11 cellular contexts compared by ENCODE assay signal in genomic region chr1:21906173-21907078, GRCh38. TPM values are rescaled to one million over a fixed set of nuclear protein-coding genes. Genes with fewer than 3 reads are reported as not detected.
DNase-seq lines count a peak whose midpoint lies in the region; FAIRE-seq and TF ChIP-seq lines count a peak whose summit lies in the region.
"Had no signal": no experiment of that assay in that cellular context is flagged by ENCODE, and none has a peak within 500 bp of the region (broad histone marks: within the 10 kb centered on the region; RNA-seq: fewer than 3 reads in every experiment).

No MANE protein-coding gene starts in this region.

- no peaks in the 10 kb centered on the region for H3K9me3 ChIP-seq in left ventricle myocardium inferior (replicated peaks)

- DNase-seq in CD1c-positive myeloid dendritic cell (ENCODE audit: extremely low spot score): peak; percentile 53
- no peak for DNase-seq in brain microvascular endothelial cell
- peak; percentile 88 for DNase-seq in left ventricle myocardium inferior
- peak; percentile 92 for DNase-seq in pulmonary artery endothelial cell (ENCODE audit: low read depth, low spot score)
- DNase-seq in central memory CD4-positive, alpha-beta T cell: no peak
- DNase-seq in globus pallidus (ENCODE audit: low spot score): no peak
- no peak for DNase-seq in T1000 (lab: John Stamatoyannopoulos, UW)
- DNase-seq in GM19239 (ENCODE audit: insufficient read length, low spot score): no peak
- DNase-seq: activated T-cell treated with anti-CD3 and anti-CD28 coated beads, Interleukin-2, amount 50 U/mL, for 24 hours; endodermal cell; naive B cell had no signal

- in situ Hi-C loops in brain microvascular endothelial cell (cut with HindIII; ENCODE audit: low pct_ligation_motif_present, low sequenced_read_pairs): no loop called here

- peaks cover 100% of the 10 kb centered on the region for H3K4me1 ChIP-seq in left ventricle myocardium inferior

- no peaks in the 10 kb centered on the region for H3K27me3 ChIP-seq in brain microvascular endothelial cell (replicated peaks)
- H3K27me3 ChIP-seq in left ventricle myocardium inferior (ENCODE audit: low read depth): no peaks in the 10 kb centered on the region

- no peak for TF ChIP-seq CTCF in brain microvascular endothelial cell (IDR thresholded peaks at IDR 0.05; ENCODE audit: low read depth, low read length, missing control alignments)
- no peak for TF ChIP-seq CTCF in left ventricle myocardium inferior (IDR thresholded peaks at IDR 0.05; ENCODE audit: borderline replicate concordance)

- H3K36me3 ChIP-seq in brain microvascular endothelial cell (replicated peaks) (no peaks in the 10 kb centered on the region), left ventricle myocardium inferior (peaks cover 9% of the 10 kb centered on the region)

- no peak overlapping the region for H3K4me3 ChIP-seq in brain microvascular endothelial cell (ENCODE audit: low read depth, low read length)
- no peak overlapping the region for H3K4me3 ChIP-seq in left ventricle myocardium inferior

- no peak for FAIRE-seq in GM19239 (lab: Jason Lieb, UNC)

- H3K27ac ChIP-seq in brain microvascular endothelial cell (peak overlapping the region; percentile 77), left ventricle myocardium inferior (replicated peaks) (peak overlapping the region; percentile 90)

- intact Hi-C loops in left ventricle myocardium inferior (cut with micrococcal nuclease): no loop called here

RNA-seq across cellular contexts. Expression of gene HSPG2, which starts 30.7 kb away (rescaled TPM):
- total RNA-seq in left ventricle myocardium inferior (257 TPM), pulmonary artery endothelial cell (841 and 1,405 TPM in 2 replicates)

Comparison
In these comparisons a context has a peak if more than half of its experiments do, and no peak if none do; other contexts are left out.
1. DNase-seq: peak in CD1c-positive myeloid dendritic cell (single experiment), left ventricle myocardium inferior (single experiment) and pulmonary artery endothelial cell (single experiment); none in brain microvascular endothelial cell (single experiment), central memory CD4-positive, alpha-beta T cell (single experiment), globus pallidus (single experiment), T1000 (single experiment) and GM19239 (single experiment).